Comparison of ENCODE assay signal across 2 cellular contexts in genomic region chr12:3224530-3224903, GRCh38.
TF ChIP-seq lines count a peak whose summit lies in the region.

No MANE protein-coding gene starts in this region.

TF ChIP-seq in SK-N-SH, 30 proteins besides CTCF, POLR2A, EP300 and RAD21 (continued from another document):
- TF ChIP-seq PBX3 (IDR thresholded peaks at IDR 0.05) = no peak
- no peak for TF ChIP-seq USF2 (IDR thresholded peaks at IDR 0.05; ENCODE audit: borderline replicate concordance, low read depth, low read length)
- no peak for TF ChIP-seq NFIC (IDR thresholded peaks at IDR 0.05; ENCODE audit: borderline replicate concordance)
- TF ChIP-seq REST (IDR thresholded peaks at IDR 0.05; ENCODE audit: low read depth, low read length) = no peak
- TF ChIP-seq ZBTB33 (IDR thresholded peaks at IDR 0.05; ENCODE audit: borderline replicate concordance, low read depth) = no peak

TF ChIP-seq in SK-N-SH treated with all-trans-retinoic acid at 6 μM for 48 hours, 23 proteins besides CTCF, POLR2A, EP300 and RAD21 (continued from another document):
- TF ChIP-seq SNAI2 (CRISPR knock-in tag; IDR thresholded peaks at IDR 0.05) (no peak), CSDC2 (CRISPR knock-in tag; IDR thresholded peaks at IDR 0.05) (no peak)
